6 cellular contexts compared by ENCODE assay signal in the genomic region with DNA sequence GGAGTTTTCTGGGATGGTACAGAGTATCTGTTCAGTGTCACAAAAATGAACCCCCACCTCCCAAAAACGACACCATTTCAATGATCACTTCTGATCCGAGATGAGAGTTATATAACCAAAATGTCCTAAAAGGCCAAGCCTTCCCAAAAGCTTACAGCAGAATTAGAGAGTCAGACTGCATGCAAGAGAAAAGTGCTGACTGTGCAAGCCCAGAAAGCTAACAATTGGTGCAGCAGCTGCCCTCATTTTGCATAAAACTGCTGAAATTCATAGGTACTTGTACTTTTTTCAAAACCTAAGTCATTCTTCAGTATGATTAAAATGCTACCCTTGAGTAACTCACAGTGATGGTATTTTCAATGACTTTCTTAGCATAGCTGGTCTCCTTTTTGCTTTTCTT.
"Had no signal": no experiment of that assay in that cellular context is flagged by ENCODE, and none has a peak within 500 bp of the region (broad histone marks: within the 10 kb centered on the region; RNA-seq: fewer than 3 reads in every experiment).

No MANE protein-coding gene starts in this region.

- H3K4me3 ChIP-seq: GM23248 had no signal

- H2AFZ ChIP-seq: GM23248 had no signal

- H3K27ac ChIP-seq: GM23248, HL-60 had no signal

- DNase-seq: GM23248, H9, HCEC 1CT, KG1 had no signal

- H3K9me3 Mint-ChIP-seq: H9 had no signal

- H3K27ac Mint-ChIP-seq: H9, IgD-negative memory B cell had no signal

- H3K4me3 Mint-ChIP-seq: H9, IgD-negative memory B cell had no signal

- H3K27me3 Mint-ChIP-seq: IgD-negative memory B cell had no signal

- H3K9ac ChIP-seq: GM23248 had no signal

- H3K4me1 Mint-ChIP-seq: IgD-negative memory B cell had no signal
